12 cellular contexts compared by ENCODE assay signal in genomic region chr11:26087095-26087935, GRCh38.
DNase-seq lines count a peak whose midpoint lies in the region; ATAC-seq, FAIRE-seq and TF ChIP-seq lines count a peak whose summit lies in the region.
"Had no signal": no experiment of that assay in that cellular context is flagged by ENCODE, and none has a peak within 500 bp of the region (broad histone marks: within the 10 kb centered on the region; RNA-seq: fewer than 3 reads in every experiment).

No MANE protein-coding gene starts in this region.

- H4K20me1 ChIP-seq in OCI-LY3 (ENCODE audit: insufficient read depth, low read length) = no peaks in the 10 kb centered on the region

- H3K4me1 ChIP-seq in OCI-LY3 (ENCODE audit: low read length) = peaks cover 56% of the 10 kb centered on the region
- H3K4me1 ChIP-seq in ascending aorta = no peaks in the 10 kb centered on the region

- ATAC-seq in GM21367 (IDR thresholded peaks at IDR 0.05; ENCODE audit: unreplicated experiment) (peak; percentile 95), HG03060 (IDR thresholded peaks at IDR 0.05; ENCODE audit: low read depth, unreplicated experiment) (peak; percentile 97)

- H3K9me3 Mint-ChIP-seq in Calu3 (ENCODE audit: low read depth, unreplicated experiment) = no peaks in the 10 kb centered on the region

- H3K27me3 ChIP-seq in OCI-LY3 (ENCODE audit: low read depth, low read length) (no peaks in the 10 kb centered on the region), ascending aorta (no peaks in the 10 kb centered on the region)
- H3K27me3 ChIP-seq: tibial artery had no signal

- H3K9ac ChIP-seq in OCI-LY3 (ENCODE audit: low read length) = peak overlapping the region; percentile 70

- CTCF ChIA-PET in Calu3 (lab: Charles Lee) = no interaction called here

- H3K9me3 ChIP-seq in OCI-LY3 (ENCODE audit: insufficient read depth, low read length) (no peaks in the 10 kb centered on the region; the same call in 1 of the 2 replicates), ascending aorta (no peaks in the 10 kb centered on the region)
- H3K9me3 ChIP-seq: tibial artery had no signal

- no peaks in the 10 kb centered on the region for H3K36me3 Mint-ChIP-seq in Calu3 (ENCODE audit: insufficient read depth, unreplicated experiment)

- no peak overlapping the region for H3K27ac Mint-ChIP-seq in Calu3 (ENCODE audit: unreplicated experiment)

- intact Hi-C loops in Calu3 (cut with micrococcal nuclease; ENCODE audit: unreplicated experiment) (no loop called here), ascending aorta (cut with DNase I) (no loop called here)

- H2AFZ ChIP-seq in OCI-LY3 (ENCODE audit: low read depth, low read length) = peak overlapping the region; percentile 56; the same call in 1 of the 2 replicates

- no peaks in the 10 kb centered on the region for H3K79me2 ChIP-seq in OCI-LY3 (ENCODE audit: low read length)

- no peak overlapping the region for H3K4me3 Mint-ChIP-seq in Calu3 (ENCODE audit: low read depth, unreplicated experiment)

- H3K4me3 ChIP-seq in OCI-LY3 (ENCODE audit: low read length) (peak overlapping the region; percentile 68), ascending aorta (no peak overlapping the region)
- H3K4me3 ChIP-seq: tibial artery had no signal

- no peak for TF ChIP-seq CTCF in OCI-LY3 (IDR thresholded peaks at IDR 0.05; ENCODE audit: low read depth, low read length)
- TF ChIP-seq CTCF in Calu3 (IDR thresholded peaks at IDR 0.05; ENCODE audit: unreplicated experiment) = no peak
- no peak for TF ChIP-seq CTCF in ascending aorta (IDR thresholded peaks at IDR 0.05)

- peak; percentile 87 for FAIRE-seq in GM18507 (lab: Jason Lieb, UNC)
- FAIRE-seq: islet of Langerhans had no signal

- H3K4me2 ChIP-seq in OCI-LY3 (ENCODE audit: low read length) = peak overlapping the region; percentile 83

- H3K27ac ChIP-seq in OCI-LY3 (ENCODE audit: low read length) (peak overlapping the region; percentile 95), ascending aorta (no peak overlapping the region)
- H3K27ac ChIP-seq: C4-2B, tibial artery, WERI-Rb-1 had no signal

- no TSS peak for BruUV-seq in Calu3 (replicated peaks; lab: Mats Ljungman, UMichigan)

- H3K27me3 Mint-ChIP-seq in Calu3 (ENCODE audit: unreplicated experiment) = no peaks in the 10 kb centered on the region

- peaks cover 16% of the 10 kb centered on the region for H3K36me3 ChIP-seq in OCI-LY3 (replicated peaks; ENCODE audit: low read depth, low read length)
- no peaks in the 10 kb centered on the region for H3K36me3 ChIP-seq in ascending aorta
- H3K36me3 ChIP-seq: tibial artery, WERI-Rb-1 had no signal

- no peak for DNase-seq in GM18507 (ENCODE audit: extremely low spot score, insufficient read length, low read depth)
- DNase-seq in Calu3 = no peak
- DNase-seq in HCEC 1CT = no peak
- DNase-seq in occipital lobe (lab: John Stamatoyannopoulos, UW) = no peak
- no peak for DNase-seq in ascending aorta (ENCODE audit: low spot score in 2 of 2)
- DNase-seq: tibial artery, WERI-Rb-1 had no signal

- H3K4me1 Mint-ChIP-seq in Calu3 (ENCODE audit: low read depth, unreplicated experiment) = no peaks in the 10 kb centered on the region
